In the genomic region with DNA sequence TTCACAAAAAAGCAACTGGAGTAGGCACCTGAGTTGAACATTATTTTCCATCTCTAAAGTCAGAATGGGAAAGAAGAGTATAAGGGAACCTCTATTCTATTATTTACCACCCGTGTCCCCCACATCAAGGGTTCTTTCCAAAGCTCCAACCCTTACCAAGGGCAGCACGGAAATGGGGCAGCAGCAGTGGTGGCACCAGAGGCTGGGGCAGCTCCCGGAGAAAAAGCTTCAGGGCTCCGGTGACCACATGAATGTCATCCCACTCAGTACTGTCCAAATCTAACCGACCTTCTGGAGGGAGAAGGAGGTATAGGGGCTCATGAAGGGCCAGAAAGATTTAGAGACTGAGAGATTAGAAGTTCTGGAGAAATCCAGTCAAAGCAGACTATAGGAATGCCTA, we compare ENCODE assay signal across 24 cellular contexts. TPM values are rescaled to one million over a fixed set of nuclear protein-coding genes. Genes with fewer than 3 reads are reported as not detected.
DNase-seq lines count a peak whose midpoint lies in the region; ATAC-seq and TF ChIP-seq lines count a peak whose summit lies in the region.
"Had no signal": no experiment of that assay in that cellular context is flagged by ENCODE, and none has a peak within 500 bp of the region (broad histone marks: within the 10 kb centered on the region; RNA-seq: fewer than 3 reads in every experiment).

No MANE protein-coding gene starts in this region.

- H3K36me3 Mint-ChIP-seq in activated T-cell treated with anti-CD3 and anti-CD28 coated beads, Interleukin-2, amount 50 U/mL, for 72 hours (ENCODE audit: insufficient read depth in 2 of 2) = peaks cover 17 to 36% of the 10 kb centered on the region in 2 donors
- H3K36me3 Mint-ChIP-seq in T-cell = peaks cover 47% of the 10 kb centered on the region
- peaks cover 91% of the 10 kb centered on the region for H3K36me3 Mint-ChIP-seq in effector memory CD8-positive, alpha-beta T cell (ENCODE audit: insufficient read depth)
- peaks cover 52% of the 10 kb centered on the region for H3K36me3 Mint-ChIP-seq in stimulated activated memory B cell treated with anti-CD40 and anti-IgM and Interleukin-4, amounts not matched to agents 10 μg/mL and 1 μg/mL and 100 μg/mL, for 72 hours
- no peaks in the 10 kb centered on the region; the same call in 1 of the 2 replicates for H3K36me3 Mint-ChIP-seq in HFFc6 (ENCODE audit: low read depth)

- H3K9me3 Mint-ChIP-seq in activated T-cell treated with anti-CD3 and anti-CD28 coated beads, Interleukin-2, amount 50 U/mL, for 72 hours = no peaks in the 10 kb centered on the region
- H3K9me3 Mint-ChIP-seq in T-cell (no peaks in the 10 kb centered on the region), HFFc6 (no peaks in the 10 kb centered on the region)
- H3K9me3 Mint-ChIP-seq in effector memory CD8-positive, alpha-beta T cell = no peaks in the 10 kb centered on the region
- H3K9me3 Mint-ChIP-seq in stimulated activated memory B cell treated with anti-CD40 and anti-IgM and Interleukin-4, amounts not matched to agents 10 μg/mL and 1 μg/mL and 100 μg/mL, for 72 hours = no peaks in the 10 kb centered on the region

- peak overlapping the region; percentile 55 to 71 for H3K4me3 Mint-ChIP-seq in activated T-cell treated with anti-CD3 and anti-CD28 coated beads, Interleukin-2, amount 50 U/mL, for 72 hours
- H3K4me3 Mint-ChIP-seq in T-cell (peak overlapping the region; percentile 62 to 79 (median 67)), HFFc6 (no peak overlapping the region)
- H3K4me3 Mint-ChIP-seq in effector memory CD8-positive, alpha-beta T cell = peak overlapping the region; percentile 77 to 98
- H3K4me3 Mint-ChIP-seq in stimulated activated memory B cell treated with anti-CD40 and anti-IgM and Interleukin-4, amounts not matched to agents 10 μg/mL and 1 μg/mL and 100 μg/mL, for 72 hours = no peak overlapping the region

- H3K4me1 Mint-ChIP-seq in activated T-cell treated with anti-CD3 and anti-CD28 coated beads, Interleukin-2, amount 50 U/mL, for 72 hours (ENCODE audit: low read depth) = peaks cover 48% of the 10 kb centered on the region
- H3K4me1 Mint-ChIP-seq in T-cell (peaks cover 51 to 78% (median 69%) of the 10 kb centered on the region in 3 donors), HFFc6 (ENCODE audit: low read depth) (peaks cover 18% of the 10 kb centered on the region)
- H3K4me1 Mint-ChIP-seq in effector memory CD8-positive, alpha-beta T cell (ENCODE audit: low read depth in 2 of 2) = peaks cover 48 to 59% of the 10 kb centered on the region in 2 donors
- peaks cover 48% of the 10 kb centered on the region for H3K4me1 Mint-ChIP-seq in stimulated activated memory B cell treated with anti-CD40 and anti-IgM and Interleukin-4, amounts not matched to agents 10 μg/mL and 1 μg/mL and 100 μg/mL, for 72 hours

- POLR2A ChIA-PET in T-cell (lab: Charles Lee) = interaction anchor here in 1 of 2 donors (0.6 kb wide), 1 partner anchor 251 kb away, joined by 3 read pairs; no protein-coding TSS in a partner anchor

- ATAC-seq in activated T-cell treated with anti-CD3 and anti-CD28 coated beads, Interleukin-2, amount 50 U/mL, for 72 hours (replicated peaks in 1 of 2) = no peak
- no peak for ATAC-seq in T-cell (replicated peaks in 1 of 4)
- no peak for ATAC-seq in effector memory CD8-positive, alpha-beta T cell (replicated peaks)
- ATAC-seq in stimulated activated memory B cell treated with anti-CD40 and anti-IgM and Interleukin-4, amounts not matched to agents 10 μg/mL and 1 μg/mL and 100 μg/mL, for 72 hours = no peak

- no peak for TF ChIP-seq CTCF in HFFc6 (IDR thresholded peaks at IDR 0.05)

- no peaks in the 10 kb centered on the region for H3K27me3 Mint-ChIP-seq in activated T-cell treated with anti-CD3 and anti-CD28 coated beads, Interleukin-2, amount 50 U/mL, for 72 hours (ENCODE audit: low read depth)
- H3K27me3 Mint-ChIP-seq in T-cell = no peaks in the 10 kb centered on the region
- H3K27me3 Mint-ChIP-seq in effector memory CD8-positive, alpha-beta T cell = no peaks in the 10 kb centered on the region
- no peaks in the 10 kb centered on the region for H3K27me3 Mint-ChIP-seq in stimulated activated memory B cell treated with anti-CD40 and anti-IgM and Interleukin-4, amounts not matched to agents 10 μg/mL and 1 μg/mL and 100 μg/mL, for 72 hours
- peaks cover 46% of the 10 kb centered on the region for H3K27me3 Mint-ChIP-seq in HFFc6 (ENCODE audit: insufficient read depth)

- H3K27ac Mint-ChIP-seq in activated T-cell treated with anti-CD3 and anti-CD28 coated beads, Interleukin-2, amount 50 U/mL, for 72 hours = peak overlapping the region; percentile 26
- H3K27ac Mint-ChIP-seq in T-cell = peak overlapping the region; percentile 78 to 89
- H3K27ac Mint-ChIP-seq in effector memory CD8-positive, alpha-beta T cell = peak overlapping the region; percentile 78 to 90
- peak overlapping the region; percentile 14 for H3K27ac Mint-ChIP-seq in stimulated activated memory B cell treated with anti-CD40 and anti-IgM and Interleukin-4, amounts not matched to agents 10 μg/mL and 1 μg/mL and 100 μg/mL, for 72 hours
- H3K27ac Mint-ChIP-seq in HFFc6 = no peak overlapping the region

- DNase-seq in activated T-cell treated with anti-CD3 and anti-CD28 coated beads, Interleukin-2, amount 50 U/mL, for 72 hours = no peak
- no peak for DNase-seq in activated T-cell treated with anti-CD3 and anti-CD28 coated beads, Interleukin-2, amount 50 U/mL, for 1 hour
- DNase-seq in T-cell = no peak
- no peak for DNase-seq in effector memory CD8-positive, alpha-beta T cell
- DNase-seq in HFFc6 = no peak
- DNase-seq in EL = no peak
- DNase-seq in NCI-H1092 treated with DMSO at 0.1 percent for 48 hours (lab: John Stamatoyannopoulos, UW) = no peak
- DNase-seq: activated CD4-positive, alpha-beta T cell treated with anti-CD3 and anti-CD28 coated beads, Interleukin-2, amount 50 U/mL, for 48 hours; dermis blood vessel endothelial cell; GDM1; NCI-H1048; NCI-H1930; retina; Right ventricle myocardium superior; stimulated activated CD4-positive, alpha-beta T cell treated with anti-CD3 and anti-CD28 coated beads, Interleukin-12 subunit alpha, Interleukin-12 subunit beta, amount 100 ng/mL, for 4 hours; SW 1271 had no signal

- CTCF ChIA-PET in T-cell (lab: Charles Lee) = interaction anchor here in 1 of 2 donors (1.3 kb wide), 1 partner anchor 30 kb away, joined by 4 read pairs; no protein-coding TSS in a partner anchor

RNA-seq across cellular contexts. Expression of a gene that starts 5.8 kb away (rescaled TPM):
- total RNA-seq in activated T-cell treated with anti-CD3 and anti-CD28 coated beads, Interleukin-2, amount 50 U/mL, for 72 hours = 100 to 1,000 TPM; 119 to 153 TPM
- 100 to 1,000 TPM; 198 to 413 (median 243) TPM for total RNA-seq in T-cell
- total RNA-seq in HFFc6 (2021; fragmentation: NEBNext Ultra II Directional; extraction: Animal tissue kit (Norgen Biotek cat#: 25700)) = under 1 TPM in 5 of 6 experiments, not detected in 1; 0.11 to 0.85 (median 0.21) TPM
- total RNA-seq: dermis blood vessel endothelial cell, lung microvascular endothelial cell had no signal

RNA-seq across cellular contexts. Expression of a gene that starts 14.0 kb away (rescaled TPM):
- 100 to 1,000 TPM; 575 to 653 TPM for total RNA-seq in activated T-cell treated with anti-CD3 and anti-CD28 coated beads, Interleukin-2, amount 50 U/mL, for 72 hours
- total RNA-seq in T-cell = 100 to 1,000 TPM; 167 to 350 (median 320) TPM
- 100 to 1,000 TPM; 179 to 207 (median 193) TPM for total RNA-seq in HFFc6 (2021; fragmentation: NEBNext Ultra II Directional; extraction: Animal tissue kit (Norgen Biotek cat#: 25700))

RNA-seq across cellular contexts. Expression of a gene that starts 14.3 kb away (rescaled TPM):
- total RNA-seq in activated T-cell treated with anti-CD3 and anti-CD28 coated beads, Interleukin-2, amount 50 U/mL, for 72 hours = 1 to 10 TPM in 1 of 2 donors, under 1 TPM in 1; 0.21 to 1.3 TPM
- 1 to 10 TPM in 2 of 5 donors, under 1 TPM in 3; 0.53 to 1.6 (median 0.82) TPM for total RNA-seq in T-cell
- 1 to 10 TPM; 3.9 to 5.8 (median 4.6) TPM for total RNA-seq in HFFc6 (2021; fragmentation: NEBNext Ultra II Directional; extraction: Animal tissue kit (Norgen Biotek cat#: 25700))
- total RNA-seq: lung microvascular endothelial cell had no signal

RNA-seq across cellular contexts. Expression of a gene that starts 18.8 kb away (rescaled TPM):
- 1 to 10 TPM; 3.8 to 4.8 TPM for total RNA-seq in activated T-cell treated with anti-CD3 and anti-CD28 coated beads, Interleukin-2, amount 50 U/mL, for 72 hours
- total RNA-seq in T-cell = under 1 TPM in 3 of 5 donors, not detected in 2; 0.09 to 0.13 (median 0.12) TPM
- total RNA-seq in HFFc6 (2021; fragmentation: NEBNext Ultra II Directional; extraction: Animal tissue kit (Norgen Biotek cat#: 25700)) = under 1 TPM in 5 of 6 experiments, not detected in 1; 0.12 to 0.34 (median 0.18) TPM
- total RNA-seq: dermis blood vessel endothelial cell, endothelial cell of umbilical vein, lung microvascular endothelial cell, Right ventricle myocardium superior had no signal

RNA-seq across cellular contexts. Expression of a gene that starts 39.3 kb away (rescaled TPM):
- not detected for total RNA-seq in activated T-cell treated with anti-CD3 and anti-CD28 coated beads, Interleukin-2, amount 50 U/mL, for 72 hours
- total RNA-seq in T-cell = under 1 TPM in 3 of 5 donors, not detected in 2; 0.13 to 0.23 (median 0.18) TPM
- total RNA-seq in HFFc6 (2021; fragmentation: NEBNext Ultra II Directional; extraction: Animal tissue kit (Norgen Biotek cat#: 25700)) = not detected
- total RNA-seq: cardiac septum, dermis blood vessel endothelial cell, endothelial cell of umbilical vein, H1, LHCN-M2, lung microvascular endothelial cell, osteocyte, Right ventricle myocardium superior, suprapubic skin had no signal

Comparison
In these comparisons a context has a peak if more than half of its experiments do, and no peak if none do; other contexts are left out.
1. H3K4me3 Mint-ChIP-seq: peak in activated T-cell treated with anti-CD3 and anti-CD28 coated beads, Interleukin-2, amount 50 U/mL, for 72 hours (2 of 2), T-cell (3 of 3) and effector memory CD8-positive, alpha-beta T cell (2 of 2); none in stimulated activated memory B cell treated with anti-CD40 and anti-IgM and Interleukin-4, amounts not matched to agents 10 μg/mL and 1 μg/mL and 100 μg/mL, for 72 hours (single experiment) and HFFc6 (single experiment).
2. RNA of a gene that starts 5.8 kb away (total RNA-seq): 198 to 413 TPM in T-cell and 119 to 153 TPM in activated T-cell treated with anti-CD3 and anti-CD28 coated beads, Interleukin-2, amount 50 U/mL, for 72 hours; 0.11 to 0.85 TPM in HFFc6; every median in the first group is over 10 times any median in the second.